In genomic region chr13:40192516-40193257, GRCh38 we compare ENCODE assay signal across 14 cellular contexts.
DNase-seq lines count a peak whose midpoint lies in the region; ATAC-seq and TF ChIP-seq lines count a peak whose summit lies in the region.
"Had no signal": no experiment of that assay in that cellular context is flagged by ENCODE, and none has a peak within 500 bp of the region (broad histone marks: within the 10 kb centered on the region; RNA-seq: fewer than 3 reads in every experiment).

No MANE protein-coding gene starts in this region.

- DNase-seq in breast epithelium (ENCODE audit: low spot score in 2 of 2) (peak in 1 of 2 donors; percentile 44), MCF 10A (ENCODE audit: unreplicated experiment) (no peak), right cardiac atrium (peak; percentile 30 to 59 (median 58)), psoas muscle (peak in 1 of 2 donors; percentile 43), aorta (no peak), kidney glomerular epithelial cell (lab: John Stamatoyannopoulos, UW) (no peak), NCI-H1694 (lab: John Stamatoyannopoulos, UW) (no peak)
- DNase-seq in activated T-cell treated with anti-CD3 and anti-CD28 coated beads, Interleukin-2, amount 50 U/mL, for 4 hours = no peak
- DNase-seq: activated CD8-positive, alpha-beta memory T cell treated with anti-CD3 and anti-CD28 coated beads for 24 hours; activated naive CD4-positive, alpha-beta T cell; cortex of kidney; NCI-H2081; NCI-H82; SIG-M5 had no signal

- peaks cover 23% of the 10 kb centered on the region for H3K4me1 Mint-ChIP-seq in MCF 10A (ENCODE audit: insufficient read depth, unreplicated experiment)
- peaks cover 54% of the 10 kb centered on the region for H3K4me1 Mint-ChIP-seq in activated T-cell treated with anti-CD3 and anti-CD28 coated beads, Interleukin-2, amount 50 U/mL, for 4 hours (ENCODE audit: low read depth)

- TF ChIP-seq CTCF in breast epithelium (IDR thresholded peaks at IDR 0.05) (no peak), MCF 10A (IDR thresholded peaks at IDR 0.05; ENCODE audit: unreplicated experiment) (no peak), psoas muscle (IDR thresholded peaks at IDR 0.05) (no peak)

- H3K4me1 ChIP-seq in breast epithelium (peaks cover 6 to 16% of the 10 kb centered on the region in 2 donors), right cardiac atrium (ENCODE audit: control insufficient read depth, insufficient read depth, low read length) (peaks cover 9% of the 10 kb centered on the region), psoas muscle (peaks cover 39% of the 10 kb centered on the region), aorta (ENCODE audit: control insufficient read depth in 1 of 2, insufficient read depth in 2 of 2, low read length in 2 of 2) (peaks cover 0 to 6% of the 10 kb centered on the region in 2 donors)

- no peaks in the 10 kb centered on the region for H3K36me3 ChIP-seq in breast epithelium
- H3K36me3 ChIP-seq in psoas muscle (ENCODE audit: insufficient read depth in 1 of 2, low read depth in 1 of 2) = no peaks in the 10 kb centered on the region
- no peaks in the 10 kb centered on the region for H3K36me3 ChIP-seq in aorta (ENCODE audit: control insufficient read depth in 1 of 2, insufficient read depth in 2 of 2, low read length in 1 of 2)

- H3K27ac ChIP-seq in breast epithelium (peak overlapping the region; percentile 90), right cardiac atrium (ENCODE audit: low read length) (peak overlapping the region; percentile 73), psoas muscle (peak overlapping the region; percentile 63), aorta (ENCODE audit: low read depth in 1 of 2, low read length in 2 of 2) (peak overlapping the region; percentile 62 to 97)

- WGBS in right cardiac atrium = 74% methylated on average over 13 of the region's 13 CpGs
- 41 to 46% (median 44%) methylated on average over 13 of the region's 13 CpGs for WGBS in psoas muscle, 3 donors
- WGBS in aorta, 2 donors = 10 to 14% methylated on average over 13 of the region's 13 CpGs

- H3K27ac Mint-ChIP-seq in MCF 10A (ENCODE audit: low read depth, unreplicated experiment) = no peak overlapping the region

- ATAC-seq in right cardiac atrium = peak in 1 of 2 donors; percentile 32
- peak; percentile 31 to 74 (median 62) for ATAC-seq in psoas muscle
- peak; percentile 49 for ATAC-seq in aorta (ENCODE audit: low FRiP score)
- ATAC-seq in activated T-cell treated with anti-CD3 and anti-CD28 coated beads, Interleukin-2, amount 50 U/mL, for 4 hours = no peak

- CTCF ChIA-PET in MCF 10A (lab: Yijun Ruan, JAX) = interaction anchor here (1.4 kb wide), 1 partner anchor 76 kb away, joined by 3 read pairs; no protein-coding TSS in a partner anchor

- intact Hi-C loops in breast epithelium (cut with DNase I; ENCODE audit: low total_unique reads) (no loop called here), MCF 10A (cut with micrococcal nuclease) (no loop called here), right cardiac atrium (cut with DNase I) (loop anchor here in 1 of 4 donors (10.0 kb wide), 1 partner anchor 408 kb away; no protein-coding TSS in a partner anchor), psoas muscle (cut with DNase I) (loop anchor here in 1 of 2 donors (5.0 kb wide), 2 partner anchors 120 to 475 kb away; partner anchors contain the start of gene FOXO1), aorta (cut with DNase I) (loop anchor here (5.0 kb wide), 4 partner anchors 45 to 280 kb away; no protein-coding TSS in a partner anchor)

- no peak for TF ChIP-seq POLR2A in breast epithelium (IDR thresholded peaks at IDR 0.05)

- H3K27me3 Mint-ChIP-seq in MCF 10A (ENCODE audit: insufficient read depth, unreplicated experiment) = no peaks in the 10 kb centered on the region
- H3K27me3 Mint-ChIP-seq in activated T-cell treated with anti-CD3 and anti-CD28 coated beads, Interleukin-2, amount 50 U/mL, for 4 hours (ENCODE audit: low read depth) = no peaks in the 10 kb centered on the region

- H3K9me3 Mint-ChIP-seq in MCF 10A (ENCODE audit: unreplicated experiment) = no peaks in the 10 kb centered on the region
- no peaks in the 10 kb centered on the region for H3K9me3 Mint-ChIP-seq in activated T-cell treated with anti-CD3 and anti-CD28 coated beads, Interleukin-2, amount 50 U/mL, for 4 hours

- H3K4me3 ChIP-seq in breast epithelium = no peak overlapping the region
- H3K4me3 ChIP-seq in right cardiac atrium (ENCODE audit: low read length) = no peak overlapping the region
- H3K4me3 ChIP-seq in psoas muscle = peak overlapping the region; percentile 24
- no peak overlapping the region for H3K4me3 ChIP-seq in aorta (ENCODE audit: low read length in 2 of 2)

- no peak overlapping the region for H3K4me3 Mint-ChIP-seq in MCF 10A (ENCODE audit: unreplicated experiment)
- no peak overlapping the region for H3K4me3 Mint-ChIP-seq in activated T-cell treated with anti-CD3 and anti-CD28 coated beads, Interleukin-2, amount 50 U/mL, for 4 hours

- H3K27me3 ChIP-seq in breast epithelium (no peaks in the 10 kb centered on the region), right cardiac atrium (ENCODE audit: control insufficient read depth, insufficient read depth) (no peaks in the 10 kb centered on the region), psoas muscle (ENCODE audit: insufficient read depth in 3 of 3, low read length in 2 of 3) (no peaks in the 10 kb centered on the region), aorta (ENCODE audit: control insufficient read depth in 1 of 2, insufficient read depth in 2 of 2, low read length in 1 of 2) (no peaks in the 10 kb centered on the region)

- H3K9me3 ChIP-seq in breast epithelium (no peaks in the 10 kb centered on the region), right cardiac atrium (ENCODE audit: control insufficient read depth, low read length) (no peaks in the 10 kb centered on the region), psoas muscle (no peaks in the 10 kb centered on the region), aorta (ENCODE audit: control insufficient read depth, low read length) (peaks cover 2% of the 10 kb centered on the region)

- no TSS peak for BruUV-seq in MCF 10A (replicated peaks; lab: Mats Ljungman, UMichigan)

- peaks cover 9% of the 10 kb centered on the region for H3K36me3 Mint-ChIP-seq in MCF 10A (ENCODE audit: insufficient read depth, unreplicated experiment)
- H3K36me3 Mint-ChIP-seq in activated T-cell treated with anti-CD3 and anti-CD28 coated beads, Interleukin-2, amount 50 U/mL, for 4 hours (ENCODE audit: insufficient read depth) = no peaks in the 10 kb centered on the region

- POLR2A ChIA-PET in MCF 10A (lab: Yijun Ruan, JAX) = interaction anchor here (0.6 to 0.9 kb wide), 2 partner anchors 232 to 472 kb away, joined by 3 read pairs; no protein-coding TSS in a partner anchor

Comparison
In these comparisons a context has a peak if more than half of its experiments do, and no peak if none do; other contexts are left out.
1. DNase-seq: peak in right cardiac atrium (3 of 3); none in MCF 10A (single experiment), aorta (0 of 2), kidney glomerular epithelial cell (single experiment), NCI-H1694 (single experiment) and activated T-cell treated with anti-CD3 and anti-CD28 coated beads, Interleukin-2, amount 50 U/mL, for 4 hours (single experiment).
2. ATAC-seq: peak in psoas muscle (4 of 4) and aorta (single experiment); none in activated T-cell treated with anti-CD3 and anti-CD28 coated beads, Interleukin-2, amount 50 U/mL, for 4 hours (0 of 2).
3. intact Hi-C loops: an anchor here in aorta (5.0 kb wide); none called in breast epithelium and MCF 10A.
4. Peak in every context shown above with its lines, with median percentiles within 50 percentile points of each other: H3K27ac ChIP-seq.